In genomic region chr5:98209418-98209817, GRCh38 we compare ENCODE assay signal across 1 cellular context.
"Had no signal": no experiment of that assay in that cellular context is flagged by ENCODE, and none has a peak within 500 bp of the region (broad histone marks: within the 10 kb centered on the region; RNA-seq: fewer than 3 reads in every experiment).

No MANE protein-coding gene starts in this region.

- H3K27me3 ChIP-seq: MG63 had no signal

- H3K36me3 ChIP-seq: MG63 had no signal

- H3K9me3 ChIP-seq: MG63 had no signal

- H3K4me3 ChIP-seq: MG63 had no signal
